In the genomic region with DNA sequence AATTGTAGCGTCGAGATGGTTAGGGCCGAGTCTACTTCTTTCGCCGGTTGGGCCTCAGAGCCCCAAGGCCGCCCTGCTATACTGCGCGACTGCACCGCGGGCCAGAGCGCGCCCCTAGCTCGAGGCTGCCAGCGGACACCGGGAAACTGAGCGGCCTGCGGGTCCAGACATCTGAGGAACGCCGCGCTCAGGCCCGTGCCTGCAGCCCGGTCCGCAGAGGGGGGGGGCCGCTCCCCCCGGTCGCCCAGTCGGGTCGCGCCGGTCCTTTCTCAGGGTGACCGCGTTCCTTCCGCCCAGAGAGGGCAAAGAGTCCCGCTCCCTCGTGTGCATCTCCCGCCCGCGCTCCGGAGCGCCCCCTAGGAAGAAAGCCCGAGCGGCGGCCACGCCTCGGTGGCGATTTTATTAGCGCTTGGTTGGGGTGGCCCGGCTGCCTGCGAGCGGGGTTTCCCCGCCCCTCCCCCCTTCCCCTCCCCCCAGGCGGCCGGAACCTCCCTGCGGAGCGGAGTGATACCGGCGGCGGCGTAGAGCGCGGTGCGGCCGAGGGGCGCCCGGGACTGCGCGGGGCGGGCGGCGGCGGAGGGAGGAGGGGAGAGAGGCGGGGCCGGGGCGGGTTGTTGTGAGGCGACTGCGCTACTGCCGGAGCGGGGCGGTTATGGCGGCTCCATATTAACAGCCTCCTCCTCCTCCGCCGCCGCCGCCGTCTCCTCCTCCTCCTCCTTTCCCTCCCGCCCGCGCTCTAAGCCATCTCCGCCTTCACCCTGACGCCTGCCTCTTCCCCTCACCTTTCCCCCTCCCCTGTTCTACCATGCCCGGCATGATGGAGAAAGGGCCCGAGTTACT, we compare ENCODE assay signal across 1 cellular context.
TF ChIP-seq lines count a peak whose summit lies in the region.

Gene RCOR3, plus strand, starts transcription at position 611 of the 840 bp plus-strand sequence. Its CDS starts 195 bp downstream, at position 806.

TF ChIP-seq in GM12878, 131 proteins besides CTCF, POLR2A, EP300 and RAD21 (continued from another document and continues in another):
- TF ChIP-seq, protein P1, sequence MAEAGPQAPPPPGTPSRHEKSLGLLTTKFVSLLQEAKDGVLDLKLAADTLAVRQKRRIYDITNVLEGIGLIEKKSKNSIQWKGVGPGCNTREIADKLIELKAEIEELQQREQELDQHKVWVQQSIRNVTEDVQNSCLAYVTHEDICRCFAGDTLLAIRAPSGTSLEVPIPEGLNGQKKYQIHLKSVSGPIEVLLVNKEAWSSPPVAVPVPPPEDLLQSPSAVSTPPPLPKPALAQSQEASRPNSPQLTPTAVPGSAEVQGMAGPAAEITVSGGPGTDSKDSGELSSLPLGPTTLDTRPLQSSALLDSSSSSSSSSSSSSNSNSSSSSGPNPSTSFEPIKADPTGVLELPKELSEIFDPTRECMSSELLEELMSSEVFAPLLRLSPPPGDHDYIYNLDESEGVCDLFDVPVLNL (IDR thresholded peaks at IDR 0.05; ENCODE audit: low read depth, low read length) = 0 out of 2 replicates have a peak, but pooled peaks have one; percentile 57
- TF ChIP-seq TARDBP (IDR thresholded peaks at IDR 0.05; ENCODE audit: borderline replicate concordance) = peak; percentile 90
- TF ChIP-seq POU2F2 (IDR thresholded peaks at IDR 0.05; ENCODE audit: borderline replicate concordance, low read depth, low read length) = peak; percentile 24; the same call in 1 of the 3 replicates
- TF ChIP-seq DPF2 (IDR thresholded peaks at IDR 0.05) = peak; percentile 85; the same call in 1 of the 2 replicates
- TF ChIP-seq RELA (IDR thresholded peaks at IDR 0.05; ENCODE audit: borderline replicate concordance, partially characterized antibody) = no peak
- peak; percentile 73 for TF ChIP-seq BACH1 (IDR thresholded peaks at IDR 0.05; ENCODE audit: borderline replicate concordance)
- 0 out of 2 replicates have a peak, but pooled peaks have one; percentile 16 for TF ChIP-seq IRF4 (IDR thresholded peaks at IDR 0.05; ENCODE audit: low read depth, low read length)
- peak; percentile 68; the same call in 1 of the 2 replicates for TF ChIP-seq CREM (IDR thresholded peaks at IDR 0.05; ENCODE audit: low read depth)
- peak; percentile 18; the same call in 1 of the 2 replicates for TF ChIP-seq PML (IDR thresholded peaks at IDR 0.05; ENCODE audit: low read length)
- peak; percentile 50 for TF ChIP-seq PBX3 (IDR thresholded peaks at IDR 0.05; ENCODE audit: insufficient replicate concordance, low read depth, low read length)
- TF ChIP-seq MYC (IDR thresholded peaks at IDR 0.05; ENCODE audit: insufficient read depth, insufficient read length, insufficient replicate concordance, low read length, severe bottlenecking) = peak; percentile 72
- TF ChIP-seq BCL3 (IDR thresholded peaks at IDR 0.05; ENCODE audit: borderline replicate concordance, insufficient read depth, low read depth, low read length, poor library complexity, severe bottlenecking) = peak; percentile 37
- peak; percentile 74 for TF ChIP-seq TCF12 (IDR thresholded peaks at IDR 0.05; ENCODE audit: low read depth, low read length)
- TF ChIP-seq MYB (IDR thresholded peaks at IDR 0.05; ENCODE audit: borderline replicate concordance, low read depth, low read length) = no peak
- 0 out of 2 replicates have a peak, but pooled peaks have one; percentile 31 for TF ChIP-seq HCFC1 (IDR thresholded peaks at IDR 0.05; ENCODE audit: low read length)
- peak; percentile 66 for TF ChIP-seq CREB1 (IDR thresholded peaks at IDR 0.05; ENCODE audit: low read depth)
- peak; percentile 74 for TF ChIP-seq TAF1 (IDR thresholded peaks at IDR 0.05; ENCODE audit: borderline replicate concordance, low read depth, low read length)
- peak; percentile 82 for TF ChIP-seq IKZF1 (conservative IDR thresholded peaks at IDR 0.05)
- TF ChIP-seq HDGF (IDR thresholded peaks at IDR 0.05) = peak; percentile 70; the same call in 1 of the 2 replicates
- no peak for TF ChIP-seq MEF2A (IDR thresholded peaks at IDR 0.05; ENCODE audit: insufficient read depth, low read depth, low read length)
- peak; percentile 86 for TF ChIP-seq NKRF (conservative IDR thresholded peaks at IDR 0.05)
- TF ChIP-seq HDAC6 (IDR thresholded peaks at IDR 0.05; ENCODE audit: unreplicated experiment) = no peak
- no peak for TF ChIP-seq NR2C2 (IDR thresholded peaks at IDR 0.05; ENCODE audit: borderline replicate concordance, control insufficient read depth, insufficient read length, low read depth)
- no peak for TF ChIP-seq STAT1 (conservative IDR thresholded peaks at IDR 0.05)
- TF ChIP-seq RUNX3 (IDR thresholded peaks at IDR 0.05; ENCODE audit: low read length) = peak; percentile 84
- TF ChIP-seq ZBTB11 (CRISPR knock-in tag; IDR thresholded peaks at IDR 0.05) = no peak
- peak; percentile 56; the same call in 1 of the 2 replicates for TF ChIP-seq ELK1 (IDR thresholded peaks at IDR 0.05; ENCODE audit: low read depth, low read length)
- peak; percentile 82 for TF ChIP-seq POLR2AphosphoS5 (IDR thresholded peaks at IDR 0.05; ENCODE audit: low read length)
- peak in 1 of 2 experiments; percentile 63; a peak in 3 of 4 replicates for TF ChIP-seq IKZF2 (IDR thresholded peaks at IDR 0.05)
- TF ChIP-seq CHD4 (IDR thresholded peaks at IDR 0.05) = no peak
- no peak for TF ChIP-seq FOS (IDR thresholded peaks at IDR 0.05; ENCODE audit: borderline replicate concordance, extremely low read depth, insufficient read length)
- TF ChIP-seq ESRRA (IDR thresholded peaks at IDR 0.05; ENCODE audit: low read length) = no peak
- peak; percentile 54; the same call in 1 of the 2 replicates for TF ChIP-seq CBFB (IDR thresholded peaks at IDR 0.05; ENCODE audit: low read depth)
- TF ChIP-seq ETV6 (conservative IDR thresholded peaks at IDR 0.05 in 1 of 2, IDR thresholded peaks at IDR 0.05 in 1 of 2; ENCODE audit: borderline replicate concordance in 1 of 2, low read depth in 1 of 2) = peak in 1 of 2 experiments; percentile 44; a peak in 2 of 4 replicates
- TF ChIP-seq CHD2 (IDR thresholded peaks at IDR 0.05; ENCODE audit: borderline replicate concordance, low read depth, low read length) = peak; percentile 94
- 0 out of 4 replicates have a peak, but pooled peaks of 1 of the 2 experiments have one; percentile 42 for TF ChIP-seq SRF (IDR thresholded peaks at IDR 0.05; ENCODE audit: low read depth in 2 of 2, low read length in 2 of 2)
- TF ChIP-seq TBL1XR1 (IDR thresholded peaks at IDR 0.05; ENCODE audit: low read depth, low read length) = peak; percentile 85; the same call in 1 of the 2 replicates
- no peak for TF ChIP-seq EED (IDR thresholded peaks at IDR 0.05; ENCODE audit: low read depth)
- peak; percentile 48 for TF ChIP-seq MEF2B (IDR thresholded peaks at IDR 0.05; ENCODE audit: partially characterized antibody, poor library complexity, severe bottlenecking)
- no peak for TF ChIP-seq PRDM15 (CRISPR knock-in tag; IDR thresholded peaks at IDR 0.05)
- TF ChIP-seq RB1 (IDR thresholded peaks at IDR 0.05; ENCODE audit: borderline replicate concordance) = peak; percentile 95; the same call in 1 of the 2 replicates
- peak; percentile 64 for TF ChIP-seq SP1 (IDR thresholded peaks at IDR 0.05; ENCODE audit: low read depth, low read length)
- TF ChIP-seq RELB (IDR thresholded peaks at IDR 0.05; ENCODE audit: low read depth) = no peak
